13 cellular contexts compared by ENCODE assay signal in genomic region chr16:89350701-89351380, GRCh38.
DNase-seq lines count a peak whose midpoint lies in the region; ATAC-seq, FAIRE-seq and TF ChIP-seq lines count a peak whose summit lies in the region.
"Had no signal": no experiment of that assay in that cellular context is flagged by ENCODE, and none has a peak within 500 bp of the region (broad histone marks: within the 10 kb centered on the region; RNA-seq: fewer than 3 reads in every experiment).

No MANE protein-coding gene starts in this region.

- no peak for FAIRE-seq in bronchial epithelial cell (lab: Jason Lieb, UNC)

- no peaks in the 10 kb centered on the region for H3K27me3 ChIP-seq in CD4-positive, CD25-positive, alpha-beta regulatory T cell (ENCODE audit: control insufficient read depth, insufficient read depth, low read length)
- H3K27me3 ChIP-seq in bronchial epithelial cell (ENCODE audit: control insufficient read depth, insufficient read depth, low read length): no peaks in the 10 kb centered on the region
- no peaks in the 10 kb centered on the region for H3K27me3 ChIP-seq in psoas muscle (ENCODE audit: insufficient read depth in 3 of 3, low read length in 2 of 3)
- H3K27me3 ChIP-seq in upper lobe of left lung: no peaks in the 10 kb centered on the region

- peaks cover 74% of the 10 kb centered on the region for H3K4me1 ChIP-seq in CD4-positive, CD25-positive, alpha-beta regulatory T cell (ENCODE audit: control insufficient read depth, insufficient read depth, low read length, poor library complexity, severe bottlenecking)
- peaks cover 60% of the 10 kb centered on the region for H3K4me1 ChIP-seq in psoas muscle
- peaks cover 34 to 48% (median 40%) of the 10 kb centered on the region in 4 donors for H3K4me1 ChIP-seq in upper lobe of left lung

- DNase-seq in CD4-positive, CD25-positive, alpha-beta regulatory T cell: no peak
- peak; percentile 56 for DNase-seq in RPMI7951 (ENCODE audit: low read depth)
- peak; percentile 43 for DNase-seq in bronchial epithelial cell (ENCODE audit: low read depth)
- peak in 1 of 2 donors; percentile 28 for DNase-seq in psoas muscle
- DNase-seq in upper lobe of left lung: no peak
- DNase-seq in NOMO-1 treated with dmso at 0.1 percent for 144 hours (lab: John Stamatoyannopoulos, UW; ENCODE audit: unreplicated experiment): no peak
- DNase-seq: Caco-2, HCEC 1CT, NCI-H2029 had no signal

- no peaks in the 10 kb centered on the region for H3K9me3 ChIP-seq in CD4-positive, CD25-positive, alpha-beta regulatory T cell (ENCODE audit: control insufficient read depth in 2 of 2, low read length in 2 of 2)
- H3K9me3 ChIP-seq in psoas muscle (no peaks in the 10 kb centered on the region), upper lobe of left lung (no peaks in the 10 kb centered on the region)
- H3K9me3 ChIP-seq: Caco-2 had no signal

- TF ChIP-seq EP300 in upper lobe of left lung (IDR thresholded peaks at IDR 0.05): no peak

- peaks cover 35 to 98% (median 73%) of the 10 kb centered on the region in 4 donors for H3K4me1 Mint-ChIP-seq in CD4-positive, CD25-positive, alpha-beta regulatory T cell

- H3K4me3 ChIP-seq in CD4-positive, CD25-positive, alpha-beta regulatory T cell (ENCODE audit: low read depth, low read length): peak overlapping the region; percentile 8
- H3K4me3 ChIP-seq in bronchial epithelial cell (ENCODE audit: low read depth, low read length) (no peak overlapping the region), psoas muscle (no peak overlapping the region), upper lobe of left lung (no peak overlapping the region)
- H3K4me3 ChIP-seq: SK-N-MC had no signal

- H3K27ac Mint-ChIP-seq in CD4-positive, CD25-positive, alpha-beta regulatory T cell: peak overlapping the region in 1 of 3 donors; percentile 54

- intact Hi-C loops in psoas muscle (cut with DNase I): loop anchor here in 1 of 2 donors (10.0 kb wide), 1 partner anchor 134 kb away; no protein-coding TSS in a partner anchor

- TF ChIP-seq POLR2A in upper lobe of left lung (IDR thresholded peaks at IDR 0.05): no peak

- no peak for ATAC-seq in CD4-positive, CD25-positive, alpha-beta regulatory T cell (ENCODE audit: low read depth in 2 of 2)
- ATAC-seq in psoas muscle (no peak), GM19397 (IDR thresholded peaks at IDR 0.05; ENCODE audit: unreplicated experiment) (no peak), upper lobe of left lung (ENCODE audit: low FRiP score in 2 of 2) (no peak), HG03571 (IDR thresholded peaks at IDR 0.05; ENCODE audit: unreplicated experiment) (no peak)

- peak overlapping the region in 3 of 4 donors; percentile 42 to 80 (median 49) for H3K4me3 Mint-ChIP-seq in CD4-positive, CD25-positive, alpha-beta regulatory T cell
- H3K4me3 Mint-ChIP-seq: type B pancreatic cell had no signal

- H3K27me3 Mint-ChIP-seq in CD4-positive, CD25-positive, alpha-beta regulatory T cell: no peaks in the 10 kb centered on the region
- H3K27me3 Mint-ChIP-seq: type B pancreatic cell had no signal

- TF ChIP-seq CTCF in bronchial epithelial cell (IDR thresholded peaks at IDR 0.05; ENCODE audit: insufficient read depth, low read length, severe bottlenecking) (no peak), psoas muscle (IDR thresholded peaks at IDR 0.05) (no peak), upper lobe of left lung (IDR thresholded peaks at IDR 0.05) (no peak)

- H3K9me3 Mint-ChIP-seq in CD4-positive, CD25-positive, alpha-beta regulatory T cell: peaks cover 0 to 1% (median 0%) of the 10 kb centered on the region in 7 donors
- H3K9me3 Mint-ChIP-seq: type B pancreatic cell had no signal

- no peak overlapping the region for H3K27ac ChIP-seq in CD4-positive, CD25-positive, alpha-beta regulatory T cell (ENCODE audit: insufficient read depth, low read length, poor library complexity, severe bottlenecking)
- H3K27ac ChIP-seq in psoas muscle: peak overlapping the region; percentile 16
- H3K27ac ChIP-seq in upper lobe of left lung: no peak overlapping the region
- H3K27ac ChIP-seq: SK-N-MC had no signal

- 90 to 96% (median 91%) methylated on average over 18 of the region's 18 CpGs for WGBS in psoas muscle, 3 donors
- WGBS in upper lobe of left lung, 2 donors: 90 to 92% methylated on average over 18 of the region's 18 CpGs

- H3K36me3 ChIP-seq in CD4-positive, CD25-positive, alpha-beta regulatory T cell (ENCODE audit: control insufficient read depth, insufficient read depth, low read length): peaks cover 11% of the 10 kb centered on the region
- peaks cover 3% of the 10 kb centered on the region for H3K36me3 ChIP-seq in bronchial epithelial cell (ENCODE audit: control insufficient read depth, insufficient read depth, low read length)
- H3K36me3 ChIP-seq in psoas muscle (ENCODE audit: insufficient read depth in 1 of 2, low read depth in 1 of 2): no peaks in the 10 kb centered on the region
- H3K36me3 ChIP-seq in upper lobe of left lung: no peaks in the 10 kb centered on the region

- H3K36me3 Mint-ChIP-seq in CD4-positive, CD25-positive, alpha-beta regulatory T cell: peaks cover 10% of the 10 kb centered on the region

Comparison
In these comparisons a context has a peak if more than half of its experiments do, and no peak if none do; other contexts are left out.
1. DNase-seq: peak in RPMI7951 (single experiment) and bronchial epithelial cell (single experiment); none in CD4-positive, CD25-positive, alpha-beta regulatory T cell (0 of 3), upper lobe of left lung (0 of 2) and NOMO-1 treated with dmso at 0.1 percent for 144 hours (single experiment).